In the genomic region with DNA sequence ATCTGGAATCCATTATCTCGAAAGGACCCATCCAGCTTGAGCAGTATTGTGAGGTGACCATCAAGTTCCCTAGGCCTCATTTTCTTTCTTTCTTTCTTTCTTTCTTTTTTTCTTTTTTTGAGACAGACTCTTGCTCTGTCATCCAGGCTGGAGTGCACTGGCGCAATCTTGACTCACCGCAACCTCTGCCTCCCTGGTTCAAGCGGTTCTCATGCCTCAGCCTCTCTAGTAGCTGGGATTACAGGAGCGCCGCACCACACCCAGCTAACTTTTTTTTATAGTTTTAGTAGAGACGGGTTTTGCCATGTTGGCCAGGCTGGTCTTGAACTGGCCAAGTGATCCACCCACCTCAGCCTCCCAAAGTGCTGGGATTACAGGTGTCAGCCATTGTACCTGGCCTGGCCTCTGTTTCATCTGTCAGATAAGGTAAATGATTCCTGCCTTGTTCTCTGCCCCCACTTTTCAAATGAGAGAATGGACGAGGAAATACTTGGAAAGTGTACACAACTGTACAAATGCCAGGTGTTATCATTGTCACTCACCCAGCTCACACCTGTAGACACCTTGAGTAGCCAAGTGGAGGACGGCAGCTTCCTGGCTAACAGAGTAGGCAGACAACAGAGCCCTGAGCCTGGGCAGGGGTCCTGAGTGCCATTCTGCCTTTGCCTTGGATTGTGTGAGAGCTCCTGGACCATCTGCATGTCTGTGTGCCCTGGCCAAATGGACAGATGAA, we compare ENCODE assay signal across 10 cellular contexts. TPM values are rescaled to one million over a fixed set of nuclear protein-coding genes. Genes with fewer than 3 reads are reported as not detected.
DNase-seq lines count a peak whose midpoint lies in the region; ATAC-seq and TF ChIP-seq lines count a peak whose summit lies in the region.
"Had no signal": no experiment of that assay in that cellular context is flagged by ENCODE, and none has a peak within 500 bp of the region (broad histone marks: within the 10 kb centered on the region; RNA-seq: fewer than 3 reads in every experiment).

No MANE protein-coding gene starts in this region.

- peak overlapping the region; percentile 5 for H3K27ac Mint-ChIP-seq in activated naive CD4-positive, alpha-beta T cell treated with anti-CD3 and anti-CD28 coated beads, Interleukin-2, amount 10 ng/mL, durations not matched to agents 7 days and 5 days
- peak overlapping the region; percentile 93 for H3K27ac Mint-ChIP-seq in MCF 10A (ENCODE audit: low read depth, unreplicated experiment)
- H3K27ac Mint-ChIP-seq in type B pancreatic cell = peak overlapping the region; percentile 95
- H3K27ac Mint-ChIP-seq: activated B cell treated with CpG ODN at 0.5 μM for 24 hours had no signal

- ATAC-seq in lung (ENCODE audit: insufficient read depth, low FRiP score) = no peak
- ATAC-seq in GM18511 (IDR thresholded peaks at IDR 0.05; ENCODE audit: unreplicated experiment) = no peak

- BruUV-seq in MCF 10A (replicated peaks; lab: Mats Ljungman, UMichigan) = no TSS peak

- TF ChIP-seq POLR2A in testis (IDR thresholded peaks at IDR 0.05) = no peak

- H3K4me3 ChIP-seq in lung = no peak overlapping the region
- H3K4me3 ChIP-seq in testis = no peak overlapping the region

- 68 to 77% methylated on average over 9 of the region's 9 CpGs for WGBS in lung, 2 donors
- 93 to 94% methylated on average over 9 of the region's 9 CpGs for WGBS in testis, 2 donors

- intact Hi-C loops in MCF 10A (cut with micrococcal nuclease) = loop anchor here (10.0 kb wide), 1 partner anchor 208 kb away; a partner anchor contains a TSS
- intact Hi-C loops in testis (cut with DNase I; ENCODE audit: low total_unique reads) = no loop called here

- peaks cover 61% of the 10 kb centered on the region for H3K4me1 Mint-ChIP-seq in activated naive CD4-positive, alpha-beta T cell treated with anti-CD3 and anti-CD28 coated beads, Interleukin-2, amount 10 ng/mL, durations not matched to agents 7 days and 5 days
- peaks cover 54% of the 10 kb centered on the region for H3K4me1 Mint-ChIP-seq in MCF 10A (ENCODE audit: insufficient read depth, unreplicated experiment)
- peaks cover 48% of the 10 kb centered on the region for H3K4me1 Mint-ChIP-seq in type B pancreatic cell (ENCODE audit: unreplicated experiment)

- H3K27ac ChIP-seq in lung (ENCODE audit: low read depth in 1 of 2, low read length in 1 of 2) (peak overlapping the region; percentile 43 to 51), testis (no peak overlapping the region)

- no peaks in the 10 kb centered on the region for H3K9me3 Mint-ChIP-seq in activated naive CD4-positive, alpha-beta T cell treated with anti-CD3 and anti-CD28 coated beads, Interleukin-2, amount 10 ng/mL, durations not matched to agents 7 days and 5 days
- H3K9me3 Mint-ChIP-seq in MCF 10A (ENCODE audit: unreplicated experiment) = no peaks in the 10 kb centered on the region
- no peaks in the 10 kb centered on the region for H3K9me3 Mint-ChIP-seq in type B pancreatic cell
- H3K9me3 Mint-ChIP-seq: activated B cell treated with CpG ODN at 0.5 μM for 24 hours had no signal

- H3K27me3 ChIP-seq in lung (ENCODE audit: control insufficient read depth, insufficient read depth) (no peaks in the 10 kb centered on the region), testis (no peaks in the 10 kb centered on the region)

- POLR2A ChIA-PET in MCF 10A (lab: Yijun Ruan, JAX) = interaction anchor here (0.8 to 3.9 kb wide), 8 partner anchors 8 to 114 kb away, joined by 3 to 49 read pairs (median 5); no protein-coding TSS in a partner anchor

- H3K4me1 ChIP-seq in lung (ENCODE audit: control insufficient read depth in 2 of 2, insufficient read depth in 2 of 2, low read length in 2 of 2) = peaks cover 26 to 41% of the 10 kb centered on the region in 2 donors
- peaks cover 11% of the 10 kb centered on the region for H3K4me1 ChIP-seq in testis

- no peaks in the 10 kb centered on the region for H3K27me3 Mint-ChIP-seq in activated naive CD4-positive, alpha-beta T cell treated with anti-CD3 and anti-CD28 coated beads, Interleukin-2, amount 10 ng/mL, durations not matched to agents 7 days and 5 days
- no peaks in the 10 kb centered on the region for H3K27me3 Mint-ChIP-seq in MCF 10A (ENCODE audit: insufficient read depth, unreplicated experiment)
- H3K27me3 Mint-ChIP-seq in type B pancreatic cell = no peaks in the 10 kb centered on the region
- H3K27me3 Mint-ChIP-seq: activated B cell treated with CpG ODN at 0.5 μM for 24 hours had no signal

- no peak for TF ChIP-seq CTCF in MCF 10A (IDR thresholded peaks at IDR 0.05; ENCODE audit: unreplicated experiment)
- TF ChIP-seq CTCF in lung (IDR thresholded peaks at IDR 0.05; ENCODE audit: control extremely low read depth, extremely low read depth) = no peak
- TF ChIP-seq CTCF in type B pancreatic cell (conservative IDR thresholded peaks at IDR 0.05) = no peak
- TF ChIP-seq CTCF in testis (IDR thresholded peaks at IDR 0.05) = no peak

- H3K36me3 Mint-ChIP-seq in activated naive CD4-positive, alpha-beta T cell treated with anti-CD3 and anti-CD28 coated beads, Interleukin-2, amount 10 ng/mL, durations not matched to agents 7 days and 5 days = peaks cover 26% of the 10 kb centered on the region
- H3K36me3 Mint-ChIP-seq in MCF 10A (ENCODE audit: insufficient read depth, unreplicated experiment) = peaks cover 36% of the 10 kb centered on the region
- peaks cover 11% of the 10 kb centered on the region for H3K36me3 Mint-ChIP-seq in type B pancreatic cell

- H3K36me3 ChIP-seq in lung (ENCODE audit: control insufficient read depth in 2 of 2, insufficient read depth in 2 of 2, low read length in 2 of 2) (peaks cover 0 to 2% of the 10 kb centered on the region in 2 donors), testis (ENCODE audit: low read depth, missing control alignments) (no peaks in the 10 kb centered on the region)

- no peaks in the 10 kb centered on the region for H3K9me3 ChIP-seq in lung (ENCODE audit: control insufficient read depth in 2 of 2, insufficient read depth in 1 of 2, low read length in 1 of 2)
- H3K9me3 ChIP-seq in testis = no peaks in the 10 kb centered on the region

- no peak overlapping the region for H3K4me3 Mint-ChIP-seq in activated naive CD4-positive, alpha-beta T cell treated with anti-CD3 and anti-CD28 coated beads, Interleukin-2, amount 10 ng/mL, durations not matched to agents 7 days and 5 days
- H3K4me3 Mint-ChIP-seq in MCF 10A (ENCODE audit: unreplicated experiment) = peak overlapping the region; percentile 47
- peak overlapping the region; percentile 67 for H3K4me3 Mint-ChIP-seq in type B pancreatic cell
- H3K4me3 Mint-ChIP-seq: activated B cell treated with CpG ODN at 0.5 μM for 24 hours had no signal

- CTCF ChIA-PET in activated naive CD4-positive, alpha-beta T cell treated with anti-CD3 and anti-CD28 coated beads, Interleukin-2, amount 10 ng/mL, durations not matched to agents 7 days and 5 days (lab: Charles Lee) = no interaction called here
- CTCF ChIA-PET in MCF 10A (lab: Yijun Ruan, JAX) = interaction anchor here (0.7 to 1.4 kb wide), 7 partner anchors 14 to 1553 kb away, joined by 3 to 4 read pairs (median 4); no protein-coding TSS in a partner anchor

- DNase-seq in activated naive CD4-positive, alpha-beta T cell treated with anti-CD3 and anti-CD28 coated beads, Interleukin-2, amount 10 ng/mL, durations not matched to agents 7 days and 5 days = no peak
- DNase-seq in activated naive CD4-positive, alpha-beta T cell (lab: John Stamatoyannopoulos, UW) = no peak
- DNase-seq in MCF 10A (ENCODE audit: unreplicated experiment) (peak; percentile 83), lung (ENCODE audit: low spot score) (no peak), type B pancreatic cell (ENCODE audit: extremely low spot score, unreplicated experiment) (no peak), SKM-1 treated with dmso at 0.1 percent for 144 hours (lab: John Stamatoyannopoulos, UW; ENCODE audit: unreplicated experiment) (no peak), testis (no peak)
- DNase-seq: activated B cell treated with CpG ODN at 0.5 μM for 24 hours; activated naive CD4-positive, alpha-beta T cell treated with anti-CD3 and anti-CD28 coated beads, Interleukin-2, amount 50 U/mL, for 16 hours had no signal

RNA-seq across cellular contexts. Expression of a gene that starts 54.1 kb away (rescaled TPM):
- total RNA-seq in MCF 10A (2022) (126 and 134 TPM in 2 replicates), lung (100 to 1,000 TPM in 1 of 2 donors, 10 to 100 TPM in 1; 57.4 to 120 TPM), type B pancreatic cell (ENCODE audit: low replicate concordance) (60.8 and 87.9 TPM in 2 replicates), testis (100 to 1,000 TPM in 1 of 2 donors, 10 to 100 TPM in 1; 62.3 to 143 TPM)
- polyA plus RNA-seq in lung (10 to 100 TPM; 33.6 to 98.6 TPM), testis (ENCODE audit: insufficient read depth, low read depth, low replicate concordance) (179 TPM)

Comparison
In these comparisons a context has a peak if more than half of its experiments do, and no peak if none do; other contexts are left out.
1. H3K27ac Mint-ChIP-seq: peak in every context shown above with its lines; median percentile 95 in type B pancreatic cell; 93 in MCF 10A; 5 in activated naive CD4-positive, alpha-beta T cell treated with anti-CD3 and anti-CD28 coated beads, Interleukin-2, amount 10 ng/mL, durations not matched to agents 7 days and 5 days.
2. H3K27ac ChIP-seq: peak in lung (2 of 2); none in testis (0 of 2).